9 cellular contexts compared by ENCODE assay signal in genomic region chrX:119502727-119503483, GRCh38. TPM values are rescaled to one million over a fixed set of nuclear protein-coding genes. Genes with fewer than 3 reads are reported as not detected.
DNase-seq lines count a peak whose midpoint lies in the region; ATAC-seq and TF ChIP-seq lines count a peak whose summit lies in the region.
"Had no signal": no experiment of that assay in that cellular context is flagged by ENCODE, and none has a peak within 500 bp of the region (broad histone marks: within the 10 kb centered on the region; RNA-seq: fewer than 3 reads in every experiment).

No MANE protein-coding gene starts in this region.

- ATAC-seq in CD4-positive, alpha-beta T cell (ENCODE audit: poor library complexity): peak; percentile 93
- ATAC-seq in GM21447 (IDR thresholded peaks at IDR 0.05; ENCODE audit: unreplicated experiment): no peak
- ATAC-seq in HG02970 (IDR thresholded peaks at IDR 0.05; ENCODE audit: low FRiP score, unreplicated experiment): no peak

- DNase-seq in CD4-positive, alpha-beta T cell: peak in 5 of 10 experiments; percentile 7 to 52 (median 25)
- peak; percentile 88 for DNase-seq in NCI-H2029 treated with DMSO at 0.1 percent for 48 hours (lab: John Stamatoyannopoulos, UW)
- peak; percentile 6 for DNase-seq in amniotic epithelial cell (ENCODE audit: low read depth)
- DNase-seq in mesenteric fat pad (ENCODE audit: low spot score): peak; percentile 49
- DNase-seq in HuH-7.5 (ENCODE audit: low spot score): no peak
- DNase-seq in NCI-H146 treated with DMSO at 0.1 percent for 48 hours (lab: John Stamatoyannopoulos, UW; ENCODE audit: unreplicated experiment): no peak

- intact Hi-C loops in CD4-positive, alpha-beta T cell (cut with DNase I, micrococcal nuclease): no loop called here

- H3K9me3 Mint-ChIP-seq in CD4-positive, alpha-beta T cell: no peaks in the 10 kb centered on the region
- H3K9me3 Mint-ChIP-seq: memory B cell had no signal

- no peaks in the 10 kb centered on the region for H3K9me3 ChIP-seq in CD4-positive, alpha-beta T cell (ENCODE audit: control insufficient read depth, low read length)

- no peaks in the 10 kb centered on the region for H3K27me3 ChIP-seq in CD4-positive, alpha-beta T cell (ENCODE audit: control insufficient read depth, insufficient read depth, low read length)

- no peaks in the 10 kb centered on the region for H3K27me3 Mint-ChIP-seq in CD4-positive, alpha-beta T cell
- H3K27me3 Mint-ChIP-seq: memory B cell had no signal

- no peaks in the 10 kb centered on the region for H3K36me3 Mint-ChIP-seq in CD4-positive, alpha-beta T cell (ENCODE audit: low read depth)
- H3K36me3 Mint-ChIP-seq: memory B cell had no signal

- peak overlapping the region; percentile 84 for H3K27ac Mint-ChIP-seq in CD4-positive, alpha-beta T cell
- H3K27ac Mint-ChIP-seq: memory B cell had no signal

- H3K4me3 Mint-ChIP-seq in CD4-positive, alpha-beta T cell: no peak overlapping the region
- H3K4me3 Mint-ChIP-seq: memory B cell had no signal

- CTCF ChIA-PET in CD4-positive, alpha-beta T cell (lab: Charles Lee): no interaction called here

- H3K4me1 Mint-ChIP-seq in CD4-positive, alpha-beta T cell (ENCODE audit: low read depth): peaks cover 20% of the 10 kb centered on the region

- no peak for TF ChIP-seq CTCF in CD4-positive, alpha-beta T cell (IDR thresholded peaks at IDR 0.05)

- no peak overlapping the region for H3K27ac ChIP-seq in CD4-positive, alpha-beta T cell (ENCODE audit: low read depth, low read length)

- POLR2A ChIA-PET in CD4-positive, alpha-beta T cell (lab: Charles Lee): interaction anchor here (0.7 to 1.0 kb wide), 2 partner anchors 34 to 1058 kb away, joined by 3 read pairs; partner anchors contain the start of gene CUL4B

RNA-seq across cellular contexts. Expression of gene SLC25A5, which starts 34.7 kb away (rescaled TPM):
- 100 to 1,000 TPM; 160 to 161 TPM for total RNA-seq in CD4-positive, alpha-beta T cell
- total RNA-seq in mesenteric fat pad: 215 TPM

Comparison
In these comparisons a context has a peak if more than half of its experiments do, and no peak if none do; other contexts are left out.
1. DNase-seq: peak in NCI-H2029 treated with DMSO at 0.1 percent for 48 hours (single experiment), amniotic epithelial cell (single experiment) and mesenteric fat pad (single experiment); none in HuH-7.5 (single experiment) and NCI-H146 treated with DMSO at 0.1 percent for 48 hours (single experiment).